Comparison of ENCODE assay signal across 22 cellular contexts in genomic region chr18:25587545-25587944, GRCh38.
"Had no signal": no experiment of that assay in that cellular context is flagged by ENCODE, and none has a peak within 500 bp of the region (broad histone marks: within the 10 kb centered on the region; RNA-seq: fewer than 3 reads in every experiment).

No MANE protein-coding gene starts in this region.

- H3K4me3 Mint-ChIP-seq: endodermal cell; mesothelial cell of epicardium; natural killer cell; neural crest cell; stimulated activated naive B cell treated with anti-CD40 and anti-IgM and Interleukin-4, amounts not matched to agents 10 μg/mL and 1 μg/mL and 100 μg/mL, for 72 hours; stimulated activated naive CD8-positive, alpha-beta T cell treated with anti-CD3 and anti-CD28 coated beads, Interleukin-15, amount 100 ng/mL, for 72 hours had no signal

- FAIRE-seq: endothelial cell of umbilical vein had no signal

- H3K36me3 ChIP-seq: sigmoid colon, transverse colon had no signal

- H3K36me3 Mint-ChIP-seq: natural killer cell; stimulated activated naive B cell treated with anti-CD40 and anti-IgM and Interleukin-4, amounts not matched to agents 10 μg/mL and 1 μg/mL and 100 μg/mL, for 72 hours had no signal

- DNase-seq: effector CD4-positive, alpha-beta T cell; endodermal cell; erythroblast; foreskin keratinocyte; head of caudate nucleus; hippocampal formation; left colon; mammary epithelial cell; natural killer cell; posterior cingulate gyrus; sigmoid colon; stimulated activated CD4-positive, alpha-beta T cell treated with anti-CD3 and anti-CD28 coated beads, Interleukin-2, amount 100 ng/mL, for 24 hours; stimulated activated CD4-positive, alpha-beta T cell treated with anti-CD3 and anti-CD28 coated beads, Interleukin-4, amount 100 ng/mL, for 4 hours; stimulated activated naive B cell treated with anti-CD40 and anti-IgM and Interleukin-4, amounts not matched to agents 10 μg/mL and 1 μg/mL and 100 μg/mL, for 72 hours; stimulated activated naive CD8-positive, alpha-beta T cell treated with anti-CD3 and anti-CD28 coated beads, Interleukin-15, amount 100 ng/mL, for 72 hours; testis; transverse colon had no signal

- H3K4me3 ChIP-seq: coronary artery, sigmoid colon, skin epidermis, testis, transverse colon had no signal

- H3K4me1 Mint-ChIP-seq: natural killer cell; neural crest cell; stimulated activated naive B cell treated with anti-CD40 and anti-IgM and Interleukin-4, amounts not matched to agents 10 μg/mL and 1 μg/mL and 100 μg/mL, for 72 hours; stimulated activated naive CD8-positive, alpha-beta T cell treated with anti-CD3 and anti-CD28 coated beads, Interleukin-15, amount 100 ng/mL, for 72 hours had no signal

- H3K27me3 Mint-ChIP-seq: stimulated activated naive CD8-positive, alpha-beta T cell treated with anti-CD3 and anti-CD28 coated beads, Interleukin-15, amount 100 ng/mL, for 72 hours had no signal

- H3K27ac Mint-ChIP-seq: endodermal cell; mesothelial cell of epicardium; natural killer cell; stimulated activated naive B cell treated with anti-CD40 and anti-IgM and Interleukin-4, amounts not matched to agents 10 μg/mL and 1 μg/mL and 100 μg/mL, for 72 hours; stimulated activated naive CD8-positive, alpha-beta T cell treated with anti-CD3 and anti-CD28 coated beads, Interleukin-15, amount 100 ng/mL, for 72 hours had no signal

- ATAC-seq: foreskin keratinocyte; left colon; natural killer cell; stimulated activated naive B cell treated with anti-CD40 and anti-IgM and Interleukin-4, amounts not matched to agents 10 μg/mL and 1 μg/mL and 100 μg/mL, for 72 hours; stimulated activated naive CD8-positive, alpha-beta T cell treated with anti-CD3 and anti-CD28 coated beads, Interleukin-15, amount 100 ng/mL, for 72 hours had no signal

- H3K27ac ChIP-seq: coronary artery, foreskin keratinocyte, sigmoid colon, skin epidermis, testis, transverse colon had no signal

- H3K4me1 ChIP-seq: foreskin keratinocyte, sigmoid colon, testis, transverse colon had no signal

- H3K27me3 ChIP-seq: foreskin keratinocyte, sigmoid colon, testis, transverse colon had no signal

- H3K9me3 ChIP-seq: testis had no signal
